1 cellular context compared by ENCODE assay signal in genomic region chr12:57085999-57086950, GRCh38.
A peak's percentile ranks its signal among the peaks of the same experiment; 100 is the strongest.
TF ChIP-seq lines count a peak whose summit lies in the region.

No MANE protein-coding gene starts in this region.

TF ChIP-seq in K562, 482 proteins besides CTCF, POLR2A, EP300 and RAD21 (continued from another document and continues in another):
- TF ChIP-seq THAP12 (CRISPR knock-in tag; IDR thresholded peaks at IDR 0.05) = no peak
- no peak for TF ChIP-seq BMI1 (IDR thresholded peaks at IDR 0.05; ENCODE audit: low read length)
- no peak for TF ChIP-seq HNRNPUL1 (IDR thresholded peaks at IDR 0.05; ENCODE audit: low read length)
- TF ChIP-seq NFE2L1 (tag; IDR thresholded peaks at IDR 0.05; ENCODE audit: borderline replicate concordance, low read depth) = no peak
- peak; percentile 87 for TF ChIP-seq MYC (IDR thresholded peaks at IDR 0.05; ENCODE audit: low read depth, low read length)
- peak; percentile 56; the same call in 1 of the 2 replicates for TF ChIP-seq MYC (CRISPR knock-in tag; IDR thresholded peaks at IDR 0.05; ENCODE audit: borderline replicate concordance, low read depth)
- TF ChIP-seq PHB2 (IDR thresholded peaks at IDR 0.05; ENCODE audit: low read depth) = no peak; the same call in 1 of the 2 replicates
- no peak for TF ChIP-seq ETS2 (tag; IDR thresholded peaks at IDR 0.05; ENCODE audit: borderline replicate concordance, poor library complexity, severe bottlenecking)
- 0 out of 2 replicates have a peak, but pooled peaks have one; percentile 1 for TF ChIP-seq JUND (IDR thresholded peaks at IDR 0.05; ENCODE audit: borderline replicate concordance, low read depth, low read length)
- TF ChIP-seq JUND (tag; IDR thresholded peaks at IDR 0.05; ENCODE audit: borderline replicate concordance, low read depth, low read length) = no peak; the same call in 2 of the 3 replicates
- no peak for TF ChIP-seq MCM5 (IDR thresholded peaks at IDR 0.05; ENCODE audit: low read depth)
- no peak for TF ChIP-seq TRIM25 (IDR thresholded peaks at IDR 0.05; ENCODE audit: borderline replicate concordance)
- TF ChIP-seq CREB3L1 (IDR thresholded peaks at IDR 0.05; ENCODE audit: borderline replicate concordance, low read depth) = 0 out of 2 replicates have a peak, but pooled peaks have one; percentile 36
- no peak for TF ChIP-seq POLR2G (IDR thresholded peaks at IDR 0.05; ENCODE audit: low read depth, low read length)
- TF ChIP-seq ZNF407 (IDR thresholded peaks at IDR 0.05; ENCODE audit: low read depth) = no peak
- no peak for TF ChIP-seq TSC22D4 (tag; IDR thresholded peaks at IDR 0.05)
- TF ChIP-seq MCM7 (IDR thresholded peaks at IDR 0.05) = no peak
- TF ChIP-seq CTBP1 (IDR thresholded peaks at IDR 0.05; ENCODE audit: borderline replicate concordance) = peak; percentile 86
- no peak for TF ChIP-seq THRA (IDR thresholded peaks at IDR 0.05)
- TF ChIP-seq CBX3 (IDR thresholded peaks at IDR 0.05; ENCODE audit: borderline replicate concordance in 1 of 2, low read length in 2 of 2) = peak in 1 of 2 experiments; percentile 31; a peak in 1 of 3 replicates
- peak; percentile 17 for TF ChIP-seq TAF9B (IDR thresholded peaks at IDR 0.05; ENCODE audit: partially characterized antibody)
- no peak for TF ChIP-seq CBX2 (IDR thresholded peaks at IDR 0.05; ENCODE audit: insufficient read depth, low read length, poor library complexity, severe bottlenecking)
- no peak for TF ChIP-seq ZNF124 (CRISPR knock-in tag; IDR thresholded peaks at IDR 0.05)
- no peak for TF ChIP-seq ZZZ3 (IDR thresholded peaks at IDR 0.05)
- TF ChIP-seq TCF3 (CRISPR knock-in tag; IDR thresholded peaks at IDR 0.05) = no peak; the same call in 1 of the 2 replicates
- TF ChIP-seq TSHZ1 (CRISPR knock-in tag; IDR thresholded peaks at IDR 0.05) = no peak
- TF ChIP-seq CHD2 (IDR thresholded peaks at IDR 0.05; ENCODE audit: low read depth, low read length) = no peak
- no peak for TF ChIP-seq BRF2 (IDR thresholded peaks at IDR 0.05; ENCODE audit: borderline replicate concordance, insufficient read depth, insufficient read length)
- TF ChIP-seq DIDO1 (tag; IDR thresholded peaks at IDR 0.05; ENCODE audit: low read depth) = no peak
- TF ChIP-seq SMC3 (conservative IDR thresholded peaks at IDR 0.05; ENCODE audit: insufficient read depth, low read depth, low read length) = no peak
- TF ChIP-seq ZNF134 (CRISPR knock-in tag; conservative IDR thresholded peaks at IDR 0.05) = no peak
- TF ChIP-seq POLR2B (IDR thresholded peaks at IDR 0.05; ENCODE audit: low read depth, partially characterized antibody) = no peak
- TF ChIP-seq SFPQ (IDR thresholded peaks at IDR 0.05; ENCODE audit: low read depth, low read length) = no peak
- no peak for TF ChIP-seq ESRRA (IDR thresholded peaks at IDR 0.05; ENCODE audit: borderline replicate concordance, low read depth)
- TF ChIP-seq NCOA2 (IDR thresholded peaks at IDR 0.05; ENCODE audit: partially characterized antibody in 2 of 2) = no peak
